ENCODE assay signal across 14 cellular contexts in the genomic region with DNA sequence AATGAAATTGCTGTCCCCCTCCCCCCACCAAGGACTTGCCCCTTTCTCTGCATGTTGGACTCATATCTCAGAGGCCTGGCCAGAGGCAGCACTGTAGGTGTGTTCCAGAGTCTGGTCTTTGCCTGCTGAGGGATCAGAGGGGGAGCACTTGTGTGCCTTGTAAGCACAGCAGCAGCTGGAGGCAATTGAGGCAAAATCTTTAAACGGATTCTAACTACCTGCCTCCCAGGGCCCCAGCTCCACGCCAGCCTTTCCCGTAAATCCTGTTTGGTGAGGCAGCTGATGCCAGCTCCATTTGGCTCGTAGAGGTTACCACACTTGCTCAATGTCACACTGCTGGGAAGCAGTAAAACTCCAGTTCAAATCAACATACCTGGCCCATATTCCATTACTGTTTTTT. TPM values are rescaled to one million over a fixed set of nuclear protein-coding genes. Genes with fewer than 3 reads are reported as not detected.
DNase-seq lines count a peak whose midpoint lies in the region; ATAC-seq and TF ChIP-seq lines count a peak whose summit lies in the region.
"Had no signal": no experiment of that assay in that cellular context is flagged by ENCODE, and none has a peak within 500 bp of the region (broad histone marks: within the 10 kb centered on the region; RNA-seq: fewer than 3 reads in every experiment).

No MANE protein-coding gene starts in this region.

- WGBS in prostate gland, result 28% methylated on average over 4 of the region's 4 CpGs

- BruUV-seq in PC-9 (replicated peaks; lab: Mats Ljungman, UMichigan), result no TSS peak

- peak; percentile 60 for DNase-seq in ELF-1 (ENCODE audit: low read depth, low spot score)
- peak; percentile 56 to 80 for DNase-seq in PC-9
- DNase-seq in islet precursor cell, result peak; percentile 82
- peak; percentile 90 for DNase-seq in prostate gland (ENCODE audit: low spot score)
- DNase-seq in stimulated activated naive CD4-positive, alpha-beta T cell (lab: John Stamatoyannopoulos, UW), result no peak
- DNase-seq: cortex of kidney, erythroblast, H7, hippocampal formation, lower lobe of right lung had no signal

- H3K4me1 ChIP-seq in PC-9 (replicated peaks; ENCODE audit: insufficient read depth) (peaks cover 66% of the 10 kb centered on the region), prostate gland (replicated peaks) (peaks cover 18% of the 10 kb centered on the region)

- intact Hi-C loops in PC-9 (cut with micrococcal nuclease; ENCODE audit: unreplicated experiment) (loop anchor here (5.0 kb wide), 3 partner anchors 38 to 828 kb away; a partner anchor contains a TSS), prostate gland (cut with DNase I) (loop anchor here (5.0 kb wide), 1 partner anchor 48 kb away; no protein-coding TSS in a partner anchor)

- TF ChIP-seq POLR2A in prostate gland (IDR thresholded peaks at IDR 0.05), result no peak

- H3K27ac ChIP-seq in PC-9 (no peak overlapping the region), prostate gland (peak overlapping the region; percentile 92 to 99)
- H3K27ac ChIP-seq: BLaER1, lower lobe of right lung, neutrophil had no signal

- no peaks in the 10 kb centered on the region for H3K27me3 ChIP-seq in PC-9 (ENCODE audit: insufficient read depth, low read depth)
- no peaks in the 10 kb centered on the region for H3K27me3 ChIP-seq in prostate gland (replicated peaks; ENCODE audit: insufficient read depth)

- H3K9me3 ChIP-seq in PC-9 (ENCODE audit: insufficient read depth, low read depth) (no peaks in the 10 kb centered on the region), prostate gland (no peaks in the 10 kb centered on the region)
- H3K9me3 ChIP-seq: BLaER1, lower lobe of right lung, neutrophil had no signal

- H3K79me2 ChIP-seq in PC-9 (ENCODE audit: low read depth), result peaks cover 16% of the 10 kb centered on the region

- peak overlapping the region; percentile 84 for H3K4me2 ChIP-seq in PC-9
- H3K4me2 ChIP-seq: BLaER1 had no signal

- CTCF ChIA-PET in PC-9 (lab: Charles Lee), result no interaction called here

- H3K36me3 ChIP-seq in PC-9 (ENCODE audit: low read depth) (no peaks in the 10 kb centered on the region), prostate gland (no peaks in the 10 kb centered on the region)
- H3K36me3 ChIP-seq: BLaER1, lower lobe of right lung, neutrophil had no signal

- H3F3A ChIP-seq in PC-9 (ENCODE audit: insufficient read depth, low read depth), result peaks cover 29% of the 10 kb centered on the region

- H4K20me1 ChIP-seq in PC-9 (ENCODE audit: insufficient read depth), result no peaks in the 10 kb centered on the region

- H2AFZ ChIP-seq in PC-9, result no peak overlapping the region

- no peak for ATAC-seq in HG02884 (IDR thresholded peaks at IDR 0.05; ENCODE audit: unreplicated experiment)
- ATAC-seq in HG03469 (IDR thresholded peaks at IDR 0.05; ENCODE audit: unreplicated experiment), result no peak
- ATAC-seq: lower lobe of right lung had no signal

- POLR2A ChIA-PET in PC-9 (lab: Charles Lee; ENCODE audit: unreplicated experiment), result interaction anchor here (0.7 kb wide), 1 partner anchor 130 kb away, joined by 3 read pairs; a partner anchor contains a TSS

- TF ChIP-seq CTCF in PC-9 (conservative IDR thresholded peaks at IDR 0.05) (no peak), prostate gland (IDR thresholded peaks at IDR 0.05) (no peak)

- H3K4me3 ChIP-seq in PC-9 (no peak overlapping the region), prostate gland (peak overlapping the region in 1 of 2 donors; percentile 4)
- H3K4me3 ChIP-seq: BLaER1, lower lobe of right lung had no signal

- H3K9me2 ChIP-seq in PC-9 (ENCODE audit: insufficient read depth), result no peaks in the 10 kb centered on the region

RNA-seq across cellular contexts. Expression of a gene that starts 2.3 kb away (rescaled TPM):
- total RNA-seq in PC-9 (2021) (87.9 and 96.7 TPM in 2 replicates), prostate gland (100 to 1,000 TPM in 1 of 2 donors, 10 to 100 TPM in 1; 98.1 to 190 TPM)

Comparison
In these comparisons a context has a peak if more than half of its experiments do, and no peak if none do; other contexts are left out.
1. DNase-seq: peak in ELF-1 (single experiment), PC-9 (2 of 2), islet precursor cell (single experiment) and prostate gland (single experiment); none in stimulated activated naive CD4-positive, alpha-beta T cell (0 of 6).